Comparison of ENCODE assay signal across 26 cellular contexts in the genomic region with DNA sequence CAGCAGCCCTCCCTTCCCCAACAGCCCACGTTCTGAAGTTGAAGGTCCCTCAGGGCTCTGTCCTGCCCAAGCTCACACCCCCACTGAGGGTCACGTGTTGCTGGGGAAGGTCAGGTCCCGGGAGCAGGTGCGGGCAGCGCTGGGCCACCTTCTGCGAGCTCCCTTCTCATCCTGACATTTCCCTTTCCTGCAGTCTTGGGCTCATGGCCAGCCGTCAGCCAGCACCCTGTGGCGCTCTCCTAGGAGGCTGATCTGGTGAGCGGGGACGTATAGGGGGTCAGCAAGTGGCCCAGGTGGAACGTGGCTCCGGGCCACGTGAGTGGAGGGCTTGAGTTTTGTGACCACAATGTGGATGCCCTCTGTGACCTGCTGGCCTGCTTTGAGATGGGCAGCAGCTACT.
DNase-seq lines count a peak whose midpoint lies in the region; ATAC-seq and TF ChIP-seq lines count a peak whose summit lies in the region.
"Had no signal": no experiment of that assay in that cellular context is flagged by ENCODE, and none has a peak within 500 bp of the region (broad histone marks: within the 10 kb centered on the region; RNA-seq: fewer than 3 reads in every experiment).

No MANE protein-coding gene starts in this region.

- H3K4me3 ChIP-seq in GM23338 (no peak overlapping the region), body of pancreas (no peak overlapping the region), neuronal stem cell (ENCODE audit: low read length in 2 of 2) (no peak overlapping the region)
- H3K4me3 ChIP-seq in CD8-positive, alpha-beta T cell (ENCODE audit: low read depth, low read length), result no peak overlapping the region
- H3K4me3 ChIP-seq: GM23248 had no signal

- DNase-seq in Right ventricle myocardium superior, result no peak
- DNase-seq in cardiac septum (ENCODE audit: low spot score), result no peak
- no peak for DNase-seq in GM23338 (ENCODE audit: low spot score)
- DNase-seq in body of pancreas, result peak; percentile 80 to 93 (median 90)
- DNase-seq in neuronal stem cell (ENCODE audit: low spot score), result no peak
- DNase-seq in activated CD4-positive, alpha-beta T cell treated with anti-CD3 and anti-CD28 coated beads for 4 hours, result no peak
- no peak for DNase-seq in SIG-M5 (lab: John Stamatoyannopoulos, UW)
- no peak for DNase-seq in CD8-positive, alpha-beta T cell
- DNase-seq: 8988T; ACHN; BE2C; CD4-positive, CD25-positive, alpha-beta regulatory T cell; DMS53; GM23248; HCEC 1CT; Kasumi-1; NCI-H1092 treated with DMSO at 0.1 percent for 48 hours; NCI-H1436 treated with DMSO at 0.1 percent for 48 hours; NCI-H1930; NCI-H2107; NCI-H446; NCI-H524 treated with DMSO at 0.1 percent for 48 hours; NCI-H774; NK-92 treated with Interleukin-12 subunit alpha and Interleukin-12 subunit beta, amount 100 ng/mL, for 24 hours; PC-3 had no signal

- H3K79me1 ChIP-seq in neuronal stem cell (ENCODE audit: low read depth, low read length), result no peaks in the 10 kb centered on the region

- H3K23ac ChIP-seq in neuronal stem cell (ENCODE audit: low read depth, low read length, poor library complexity), result peak overlapping the region; percentile 44

- H3K27ac Mint-ChIP-seq in GM23338, result no peak overlapping the region
- no peak overlapping the region for H3K27ac Mint-ChIP-seq in CD8-positive, alpha-beta T cell
- H3K27ac Mint-ChIP-seq: CD4-positive, CD25-positive, alpha-beta regulatory T cell had no signal

- H2BK12ac ChIP-seq in neuronal stem cell (ENCODE audit: low read length), result peak overlapping the region; percentile 93

- peaks cover 14% of the 10 kb centered on the region for H3K27me3 Mint-ChIP-seq in GM23338 (ENCODE audit: insufficient read depth, low read depth, poor library complexity)
- H3K27me3 Mint-ChIP-seq in CD8-positive, alpha-beta T cell (ENCODE audit: low read depth), result no peaks in the 10 kb centered on the region
- H3K27me3 Mint-ChIP-seq: CD4-positive, CD25-positive, alpha-beta regulatory T cell had no signal

- no peak overlapping the region for H2AFZ ChIP-seq in GM23338
- H2AFZ ChIP-seq in neuronal stem cell (ENCODE audit: low read length), result no peak overlapping the region
- H2AFZ ChIP-seq: GM23248 had no signal

- intact Hi-C loops in Right ventricle myocardium superior (cut with DNase I), result no loop called here
- intact Hi-C loops in cardiac septum (cut with DNase I), result no loop called here
- intact Hi-C loops in body of pancreas (cut with DNase I), result no loop called here
- intact Hi-C loops in CD8-positive, alpha-beta T cell (cut with DNase I, micrococcal nuclease), result no loop called here

- H3K4me1 ChIP-seq in GM23338 (ENCODE audit: insufficient read depth) (peaks cover 56% of the 10 kb centered on the region), body of pancreas (peaks cover 65% of the 10 kb centered on the region), neuronal stem cell (ENCODE audit: control insufficient read depth in 2 of 2, insufficient read depth in 1 of 2, low read depth in 1 of 2, low read length in 2 of 2) (peaks cover 4 to 28% of the 10 kb centered on the region in 2 donors)
- no peaks in the 10 kb centered on the region for H3K4me1 ChIP-seq in CD8-positive, alpha-beta T cell (ENCODE audit: insufficient read depth, low read length)
- H3K4me1 ChIP-seq: BE2C had no signal

- peak overlapping the region; percentile 13 for H3K4ac ChIP-seq in neuronal stem cell (ENCODE audit: low read length)

- ATAC-seq in Right ventricle myocardium superior (ENCODE audit: poor library complexity) (peak; percentile 18), GM23338 (no peak), body of pancreas (peak; percentile 75)
- no peak for ATAC-seq in CD8-positive, alpha-beta T cell
- ATAC-seq: PC-3 had no signal

- H3K36me3 Mint-ChIP-seq in GM23338 (ENCODE audit: low read depth), result no peaks in the 10 kb centered on the region
- H3K36me3 Mint-ChIP-seq in CD8-positive, alpha-beta T cell, result no peaks in the 10 kb centered on the region

- H3K14ac ChIP-seq in neuronal stem cell (ENCODE audit: low read length), result no peak overlapping the region

- no peak overlapping the region for H4K8ac ChIP-seq in neuronal stem cell (ENCODE audit: low read depth, low read length)

- H3K79me2 ChIP-seq in GM23338 (replicated peaks; ENCODE audit: insufficient read depth), result peaks cover 73% of the 10 kb centered on the region

- H3K9me3 ChIP-seq in body of pancreas (no peaks in the 10 kb centered on the region), neuronal stem cell (replicated peaks in 1 of 2; ENCODE audit: control insufficient read depth in 2 of 2, insufficient read depth in 1 of 2, low read depth in 1 of 2, low read length in 2 of 2) (no peaks in the 10 kb centered on the region)
- H3K9me3 ChIP-seq in CD8-positive, alpha-beta T cell (ENCODE audit: low read length), result no peaks in the 10 kb centered on the region
- H3K9me3 ChIP-seq: BE2C had no signal

- H2BK15ac ChIP-seq in neuronal stem cell (ENCODE audit: low read length), result peak overlapping the region; percentile 93

- H3K9me3 Mint-ChIP-seq in GM23338, result no peaks in the 10 kb centered on the region
- no peaks in the 10 kb centered on the region for H3K9me3 Mint-ChIP-seq in CD8-positive, alpha-beta T cell

- H4K20me1 ChIP-seq in GM23338 (replicated peaks; ENCODE audit: insufficient read depth), result peaks cover 17% of the 10 kb centered on the region

- no peaks in the 10 kb centered on the region for H3K36me3 ChIP-seq in GM23338 (ENCODE audit: insufficient read depth)
- no peaks in the 10 kb centered on the region for H3K36me3 ChIP-seq in body of pancreas (replicated peaks in 1 of 2; ENCODE audit: insufficient read depth in 1 of 2, low read depth in 2 of 2)
- H3K36me3 ChIP-seq in neuronal stem cell (replicated peaks in 1 of 2; ENCODE audit: control insufficient read depth in 2 of 2, insufficient read depth in 2 of 2, low read length in 2 of 2), result no peaks in the 10 kb centered on the region
- no peaks in the 10 kb centered on the region for H3K36me3 ChIP-seq in CD8-positive, alpha-beta T cell (ENCODE audit: insufficient read depth, low read length)
- H3K36me3 ChIP-seq: BE2C had no signal

- peak in 1 of 3 donors; percentile 41 for TF ChIP-seq POLR2A in body of pancreas (IDR thresholded peaks at IDR 0.05)

- peaks cover 21% of the 10 kb centered on the region for H3F3A ChIP-seq in GM23338 (replicated peaks; ENCODE audit: low read depth)

- no peaks in the 10 kb centered on the region for H3K9me2 ChIP-seq in GM23338 (ENCODE audit: insufficient read depth)

- peak overlapping the region; percentile 97 for H2AK5ac ChIP-seq in neuronal stem cell (ENCODE audit: low read depth, low read length)

- WGBS in body of pancreas, 2 donors, result 32 to 48% methylated on average over 13 of the region's 13 CpGs
- no CpG with 5 or more reads among the region's 13 CpGs for WGBS in neuronal stem cell (ENCODE audit: extremely low coverage in 2 of 2, insufficient read length in 2 of 2, insufficient replicate concordance in 1 of 2), 2 donors

- POLR2A ChIA-PET in CD8-positive, alpha-beta T cell (lab: Charles Lee), result no interaction called here

- CTCF ChIA-PET in CD8-positive, alpha-beta T cell (lab: Charles Lee), result no interaction called here

- H3K4me1 Mint-ChIP-seq in GM23338, result peaks cover 72% of the 10 kb centered on the region
- peaks cover 3% of the 10 kb centered on the region for H3K4me1 Mint-ChIP-seq in CD8-positive, alpha-beta T cell (ENCODE audit: low read depth)

- H3K27ac ChIP-seq in GM23338 (ENCODE audit: low read depth) (0 out of 2 replicates have a peak overlapping the region, but pooled peaks have one; percentile 22), body of pancreas (peak overlapping the region in 3 of 4 donors; percentile 53 to 65 (median 56)), neuronal stem cell (replicated peaks; ENCODE audit: low read length) (no peak overlapping the region)
- no peak overlapping the region for H3K27ac ChIP-seq in CD8-positive, alpha-beta T cell (ENCODE audit: low read depth, low read length)
- H3K27ac ChIP-seq: GM23248, HL-60 had no signal

- peak overlapping the region; percentile 65 for H2BK120ac ChIP-seq in neuronal stem cell (ENCODE audit: low read depth, low read length)

- no peak overlapping the region for H3K9ac ChIP-seq in neuronal stem cell (ENCODE audit: low read depth, low read length, poor library complexity)
- H3K9ac ChIP-seq: GM23248 had no signal

- H3K18ac ChIP-seq in neuronal stem cell (ENCODE audit: low read length), result peak overlapping the region; percentile 91

- no peak overlapping the region for H4K91ac ChIP-seq in neuronal stem cell (ENCODE audit: low read depth, low read length, poor library complexity)

- H3K27me3 ChIP-seq in GM23338 (ENCODE audit: insufficient read depth) (no peaks in the 10 kb centered on the region), body of pancreas (no peaks in the 10 kb centered on the region), neuronal stem cell (ENCODE audit: control insufficient read depth in 3 of 3, insufficient read depth in 3 of 3, low read depth in 1 of 3, low read length in 3 of 3) (peaks cover 0 to 4% (median 0%) of the 10 kb centered on the region in 3 experiments)
- no peaks in the 10 kb centered on the region for H3K27me3 ChIP-seq in CD8-positive, alpha-beta T cell (ENCODE audit: insufficient read depth, low read length)
- H3K27me3 ChIP-seq: BE2C had no signal

- H3K4me2 ChIP-seq in GM23338 (no peak overlapping the region), neuronal stem cell (ENCODE audit: insufficient read depth, low read length, poor library complexity, severe bottlenecking) (no peak overlapping the region)

- H3K4me3 Mint-ChIP-seq in GM23338, result no peak overlapping the region
- H3K4me3 Mint-ChIP-seq in CD8-positive, alpha-beta T cell, result no peak overlapping the region
- H3K4me3 Mint-ChIP-seq: CD4-positive, CD25-positive, alpha-beta regulatory T cell had no signal

- TF ChIP-seq CTCF in GM23338 (conservative IDR thresholded peaks at IDR 0.05; ENCODE audit: low read depth in 2 of 2) (no peak), body of pancreas (IDR thresholded peaks at IDR 0.05) (no peak)
- TF ChIP-seq CTCF in CD8-positive, alpha-beta T cell (IDR thresholded peaks at IDR 0.05), result no peak

- no peak overlapping the region for H2BK5ac ChIP-seq in neuronal stem cell (ENCODE audit: low read length)

TF ChIP-seq in GM23338, 12 proteins besides CTCF, POLR2A, EP300 and RAD21 (continues in another document):
- TF ChIP-seq JUNB (IDR thresholded peaks at IDR 0.05; ENCODE audit: unreplicated experiment) (no peak), EZH2phosphoT487 (IDR thresholded peaks at IDR 0.05; ENCODE audit: unreplicated experiment) (no peak), STAT1 (IDR thresholded peaks at IDR 0.05; ENCODE audit: unreplicated experiment) (no peak), POLR2AphosphoS5 (IDR thresholded peaks at IDR 0.05; ENCODE audit: low read depth) (no peak)
- TF ChIP-seq, protein P1, sequence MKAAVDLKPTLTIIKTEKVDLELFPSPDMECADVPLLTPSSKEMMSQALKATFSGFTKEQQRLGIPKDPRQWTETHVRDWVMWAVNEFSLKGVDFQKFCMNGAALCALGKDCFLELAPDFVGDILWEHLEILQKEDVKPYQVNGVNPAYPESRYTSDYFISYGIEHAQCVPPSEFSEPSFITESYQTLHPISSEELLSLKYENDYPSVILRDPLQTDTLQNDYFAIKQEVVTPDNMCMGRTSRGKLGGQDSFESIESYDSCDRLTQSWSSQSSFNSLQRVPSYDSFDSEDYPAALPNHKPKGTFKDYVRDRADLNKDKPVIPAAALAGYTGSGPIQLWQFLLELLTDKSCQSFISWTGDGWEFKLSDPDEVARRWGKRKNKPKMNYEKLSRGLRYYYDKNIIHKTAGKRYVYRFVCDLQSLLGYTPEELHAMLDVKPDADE (IDR thresholded peaks at IDR 0.05), result no peak

Comparison
In these comparisons a context has a peak if more than half of its experiments do, and no peak if none do; other contexts are left out.
1. ATAC-seq: peak in Right ventricle myocardium superior (single experiment) and body of pancreas (single experiment); none in GM23338 (single experiment) and CD8-positive, alpha-beta T cell (single experiment).
2. DNase-seq: peak in body of pancreas (4 of 4); none in Right ventricle myocardium superior (single experiment), cardiac septum (single experiment), GM23338 (single experiment), neuronal stem cell (single experiment), activated CD4-positive, alpha-beta T cell treated with anti-CD3 and anti-CD28 coated beads for 4 hours (0 of 2), SIG-M5 (single experiment) and CD8-positive, alpha-beta T cell (0 of 7).
3. H3K27ac ChIP-seq: peak in GM23338 (single experiment) and body of pancreas (3 of 4); none in neuronal stem cell (single experiment) and CD8-positive, alpha-beta T cell (single experiment).